16 cellular contexts compared by ENCODE assay signal in genomic region chr2:54546925-54547324, GRCh38.
DNase-seq lines count a peak whose midpoint lies in the region; ATAC-seq, FAIRE-seq and TF ChIP-seq lines count a peak whose summit lies in the region.
"Had no signal": no experiment of that assay in that cellular context is flagged by ENCODE, and none has a peak within 500 bp of the region (broad histone marks: within the 10 kb centered on the region; RNA-seq: fewer than 3 reads in every experiment).

No MANE protein-coding gene starts in this region.

- no peaks in the 10 kb centered on the region for H3K27me3 Mint-ChIP-seq in astrocyte (ENCODE audit: low read depth, unreplicated experiment)

- peaks cover 63% of the 10 kb centered on the region for H4K20me1 ChIP-seq in astrocyte (ENCODE audit: insufficient read depth, low read length)

- intact Hi-C loops in ascending aorta (cut with DNase I): no loop called here

- TF ChIP-seq CTCF in astrocyte (IDR thresholded peaks at IDR 0.05; ENCODE audit: insufficient read depth, low read depth, low read length) (no peak), ascending aorta (IDR thresholded peaks at IDR 0.05) (no peak)

- H3K9ac ChIP-seq in astrocyte (ENCODE audit: low read length): no peak overlapping the region

- H3K4me1 ChIP-seq in astrocyte (ENCODE audit: insufficient read depth, low read length) (peaks cover 3% of the 10 kb centered on the region), ascending aorta (peaks cover 0 to 15% of the 10 kb centered on the region in 2 donors)

- H3K36me3 ChIP-seq in astrocyte (ENCODE audit: insufficient read depth, low read length) (no peaks in the 10 kb centered on the region), ascending aorta (no peaks in the 10 kb centered on the region)
- H3K36me3 ChIP-seq: neutrophil had no signal

- H3K27me3 ChIP-seq in astrocyte (ENCODE audit: insufficient read depth, low read length) (no peaks in the 10 kb centered on the region), ascending aorta (no peaks in the 10 kb centered on the region)
- H3K27me3 ChIP-seq: neutrophil had no signal

- H3K27ac Mint-ChIP-seq in astrocyte (ENCODE audit: unreplicated experiment): no peak overlapping the region
- H3K27ac Mint-ChIP-seq: activated T-helper 2 cell treated with anti-CD3 and anti-CD28 coated beads, Interferon-gamma antibody, Interleukin-2, Interleukin-4, amounts not matched to agents 10 μg/mL and 5 μg/mL and 100 μg/mL, durations not matched to agents 14 hours and 24 hours and 36 hours had no signal

- H3K27ac ChIP-seq in astrocyte (ENCODE audit: low read depth, low read length): no peak overlapping the region
- H3K27ac ChIP-seq in ascending aorta: no peak overlapping the region
- H3K27ac ChIP-seq: neutrophil had no signal

- peaks cover 22% of the 10 kb centered on the region for H3K36me3 Mint-ChIP-seq in astrocyte (ENCODE audit: low read depth, unreplicated experiment)

- no peaks in the 10 kb centered on the region for H3K9me3 ChIP-seq in astrocyte (ENCODE audit: insufficient read depth, low read depth, low read length)
- no peaks in the 10 kb centered on the region for H3K9me3 ChIP-seq in ascending aorta
- H3K9me3 ChIP-seq: neutrophil had no signal

- H3K9me3 Mint-ChIP-seq in astrocyte (ENCODE audit: unreplicated experiment): peaks cover 3% of the 10 kb centered on the region
- H3K9me3 Mint-ChIP-seq: activated T-helper 2 cell treated with anti-CD3 and anti-CD28 coated beads, Interferon-gamma antibody, Interleukin-2, Interleukin-4, amounts not matched to agents 10 μg/mL and 5 μg/mL and 100 μg/mL, durations not matched to agents 14 hours and 24 hours and 36 hours had no signal

- peaks cover 26% of the 10 kb centered on the region for H3K4me1 Mint-ChIP-seq in astrocyte (ENCODE audit: low read depth, unreplicated experiment)

- H2AFZ ChIP-seq in astrocyte (ENCODE audit: low read depth, low read length): no peak overlapping the region

- no peak overlapping the region for H3K4me3 ChIP-seq in astrocyte (ENCODE audit: insufficient read depth, low read depth, low read length)
- no peak overlapping the region for H3K4me3 ChIP-seq in ascending aorta

- DNase-seq in Daoy (ENCODE audit: low read depth) (peak; percentile 26), astrocyte (ENCODE audit: low read depth) (no peak), GM03348 (ENCODE audit: low spot score) (no peak), anterior cingulate cortex (lab: John Stamatoyannopoulos, UW) (no peak), ascending aorta (ENCODE audit: low spot score in 2 of 2) (no peak)
- DNase-seq: C1 segment of cervical spinal cord; NCI-H1417; stimulated activated CD4-positive, alpha-beta T cell treated with anti-CD3 and anti-CD28 coated beads, Interleukin-2, amount 100 ng/mL, for 48 hours; substantia nigra had no signal

- H3K4me2 ChIP-seq in astrocyte (ENCODE audit: low read length): no peak overlapping the region

- ATAC-seq in GM19452 (IDR thresholded peaks at IDR 0.05; ENCODE audit: unreplicated experiment) (peak; percentile 49), HG03135 (IDR thresholded peaks at IDR 0.05; ENCODE audit: unreplicated experiment) (peak; percentile 58), HG02885 (IDR thresholded peaks at IDR 0.05; ENCODE audit: poor library complexity, unreplicated experiment) (no peak)
- ATAC-seq: Panc1 had no signal

- peaks cover 67% of the 10 kb centered on the region for H3K79me2 ChIP-seq in astrocyte (ENCODE audit: insufficient read depth, low read length)

- H3K4me3 Mint-ChIP-seq in astrocyte (ENCODE audit: unreplicated experiment): peak overlapping the region; percentile 9

- FAIRE-seq in astrocyte (lab: Jason Lieb, UNC): no peak
- FAIRE-seq: keratinocyte had no signal
